Comparison of ENCODE assay signal across 17 cellular contexts in genomic region chr12:104292872-104293794, GRCh38. TPM values are rescaled to one million over a fixed set of nuclear protein-coding genes. Genes with fewer than 3 reads are reported as not detected.
DNase-seq lines count a peak whose midpoint lies in the region; ATAC-seq and TF ChIP-seq lines count a peak whose summit lies in the region.
"Had no signal": no experiment of that assay in that cellular context is flagged by ENCODE, and none has a peak within 500 bp of the region (broad histone marks: within the 10 kb centered on the region; RNA-seq: fewer than 3 reads in every experiment).

No MANE protein-coding gene starts in this region.

- H3K4me3 Mint-ChIP-seq in osteocyte (ENCODE audit: unreplicated experiment): no peak overlapping the region
- H3K4me3 Mint-ChIP-seq in T-cell: no peak overlapping the region
- H3K4me3 Mint-ChIP-seq: CD14-positive monocyte had no signal

- H3K27ac Mint-ChIP-seq in osteocyte (ENCODE audit: unreplicated experiment): peak overlapping the region; percentile 47
- H3K27ac Mint-ChIP-seq in T-cell: no peak overlapping the region

- peaks cover 57% of the 10 kb centered on the region for H3K4me1 ChIP-seq in PC-3 (ENCODE audit: insufficient read depth, low read length)

- H3K27me3 Mint-ChIP-seq in osteocyte (ENCODE audit: unreplicated experiment): no peaks in the 10 kb centered on the region
- no peaks in the 10 kb centered on the region for H3K27me3 Mint-ChIP-seq in T-cell

- TF ChIP-seq CTCF in C4-2B (conservative IDR thresholded peaks at IDR 0.05): no peak
- no peak for TF ChIP-seq CTCF in PC-3 (conservative IDR thresholded peaks at IDR 0.05; ENCODE audit: low read depth, low read length)
- TF ChIP-seq CTCF in cardiac fibroblast (IDR thresholded peaks at IDR 0.05; ENCODE audit: low read depth, low read length): no peak
- no peak for TF ChIP-seq CTCF in osteocyte (IDR thresholded peaks at IDR 0.05)

- H3K9me3 ChIP-seq in PC-3 (ENCODE audit: low read length): no peaks in the 10 kb centered on the region
- H3K9me3 ChIP-seq: suprapubic skin had no signal

- no peak overlapping the region for H3K4me3 ChIP-seq in PC-3 (ENCODE audit: low read length)
- H3K4me3 ChIP-seq in cardiac fibroblast (replicated peaks in 1 of 2; ENCODE audit: low read depth in 2 of 2, low read length in 2 of 2): peak overlapping the region in 1 of 2 donors; percentile 19
- H3K4me3 ChIP-seq: suprapubic skin had no signal

- H3F3A ChIP-seq in PC-3 (ENCODE audit: low read length, unreplicated experiment): peaks cover 7% of the 10 kb centered on the region

- ATAC-seq in PC-3 (no peak), T-cell (replicated peaks in 1 of 4) (no peak)
- ATAC-seq: sciatic nerve had no signal

- H3K4me2 ChIP-seq in PC-3 (ENCODE audit: low read length): peak overlapping the region; percentile 19; the same call in 1 of the 2 replicates
- H3K4me2 ChIP-seq: KMS-11 had no signal

- CTCF ChIA-PET in PC-3 (lab: Charles Lee) (interaction anchor here (0.5 kb wide), 1 partner anchor 15 kb away, joined by 3 read pairs; no protein-coding TSS in a partner anchor), T-cell (lab: Charles Lee) (no interaction called here)

- H3K9me2 ChIP-seq in PC-3 (replicated peaks; ENCODE audit: low read length): no peaks in the 10 kb centered on the region

- POLR2A ChIA-PET in PC-3 (lab: Charles Lee; ENCODE audit: unreplicated experiment): interaction anchor here (0.6 kb wide), 1 partner anchor 73 kb away, joined by 4 read pairs; no protein-coding TSS in a partner anchor
- POLR2A ChIA-PET in T-cell (lab: Charles Lee): interaction anchor here in 1 of 2 donors (1.5 kb wide), 1 partner anchor 11 kb away, joined by 4 read pairs; no protein-coding TSS in a partner anchor

- H3K9me3 Mint-ChIP-seq in osteocyte (ENCODE audit: unreplicated experiment): no peaks in the 10 kb centered on the region
- no peaks in the 10 kb centered on the region for H3K9me3 Mint-ChIP-seq in T-cell

- H3K9ac ChIP-seq in PC-3 (ENCODE audit: low read length): no peak overlapping the region
- H3K9ac ChIP-seq: KMS-11 had no signal

- H3K79me2 ChIP-seq in PC-3 (ENCODE audit: low read length): peaks cover 99% of the 10 kb centered on the region

- BruUV-seq in PC-3 (replicated peaks; lab: Mats Ljungman, UMichigan): no TSS peak

- H3K36me3 Mint-ChIP-seq in osteocyte (ENCODE audit: unreplicated experiment): peaks cover 42% of the 10 kb centered on the region
- peaks cover 28% of the 10 kb centered on the region for H3K36me3 Mint-ChIP-seq in T-cell

- peaks cover 79% of the 10 kb centered on the region for H4K20me1 ChIP-seq in PC-3 (ENCODE audit: low read length)

- H3K27ac ChIP-seq in C4-2B (peak overlapping the region; percentile 8; the same call in 1 of the 2 replicates), PC-3 (ENCODE audit: low read length) (no peak overlapping the region)
- H3K27ac ChIP-seq: KMS-11, suprapubic skin had no signal

- peaks cover 16% of the 10 kb centered on the region for H3K4me1 Mint-ChIP-seq in osteocyte (ENCODE audit: unreplicated experiment)
- peaks cover 39 to 44% (median 40%) of the 10 kb centered on the region in 3 donors for H3K4me1 Mint-ChIP-seq in T-cell

- DNase-seq in PC-3: peak; percentile 1
- peak; percentile 48 to 63 for DNase-seq in cardiac fibroblast (ENCODE audit: low read depth in 2 of 2)
- DNase-seq in osteocyte (ENCODE audit: extremely low spot score, unreplicated experiment): no peak
- no peak for DNase-seq in stimulated activated CD4-positive, alpha-beta T cell treated with anti-CD3 and anti-CD28 coated beads, Interleukin-4, amount 100 ng/mL, for 24 hours
- no peak for DNase-seq in AG20443 (ENCODE audit: low spot score)
- no peak for DNase-seq in T-cell
- DNase-seq: activated naive CD4-positive, alpha-beta T cell treated with Interleukin-2 at 50 U/mL for 16 hours; effector memory CD4-positive, alpha-beta T cell; NCI-H1092 treated with DMSO at 0.1 percent for 48 hours; NCI-H2081 treated with DMSO at 0.1 percent for 48 hours; NCI-H510A treated with DMSO at 0.1 percent for 48 hours; stimulated activated CD4-positive, alpha-beta T cell treated with anti-CD3 and anti-CD28 coated beads, Interleukin-2, amount 100 ng/mL, for 24 hours had no signal

- no peak overlapping the region for H2AFZ ChIP-seq in PC-3 (ENCODE audit: low read length)

- no peaks in the 10 kb centered on the region for H3K27me3 ChIP-seq in PC-3 (ENCODE audit: low read length)
- H3K27me3 ChIP-seq: suprapubic skin had no signal

- H3K36me3 ChIP-seq in PC-3 (ENCODE audit: low read depth, low read length): peaks cover 74% of the 10 kb centered on the region

- intact Hi-C loops in PC-3 (cut with micrococcal nuclease): no loop called here

RNA-seq across cellular contexts. Expression of gene EID3, which starts 10.4 kb away (rescaled TPM):
- total RNA-seq in PC-3 (2014; rRNA removed): 9.8 and 12.0 TPM in 2 replicates
- 2.8 and 3.7 TPM in 2 replicates for total RNA-seq in osteocyte
- 10 to 100 TPM in 2 of 5 donors, 1 to 10 TPM in 3; 5.6 to 13.0 (median 6.0) TPM for total RNA-seq in T-cell

Comparison
In these comparisons a context has a peak if more than half of its experiments do, and no peak if none do; other contexts are left out.
1. DNase-seq: peak in PC-3 (single experiment) and cardiac fibroblast (2 of 2); none in osteocyte (single experiment), stimulated activated CD4-positive, alpha-beta T cell treated with anti-CD3 and anti-CD28 coated beads, Interleukin-4, amount 100 ng/mL, for 24 hours (single experiment), AG20443 (single experiment) and T-cell (0 of 34).